13 cellular contexts compared by ENCODE assay signal in genomic region chr10:15504101-15504840, GRCh38.
A peak's percentile ranks its signal among the peaks of the same experiment; 100 is the strongest.
DNase-seq lines count a peak whose midpoint lies in the region; ATAC-seq, FAIRE-seq and TF ChIP-seq lines count a peak whose summit lies in the region.
"Had no signal": no experiment of that assay in that cellular context is flagged by ENCODE, and none has a peak within 500 bp of the region (broad histone marks: within the 10 kb centered on the region; RNA-seq: fewer than 3 reads in every experiment).

No MANE protein-coding gene starts in this region.

- CTCF ChIA-PET in GM10248 (lab: Yijun Ruan, JAX) = no interaction called here

- no peak for TF ChIP-seq POLR2A in H54 (IDR thresholded peaks at IDR 0.05; ENCODE audit: low read depth, low read length)

- TF ChIP-seq CTCF in GM10248 (IDR thresholded peaks at IDR 0.05; ENCODE audit: control extremely low read depth, extremely low read depth, low read depth, missing control alignments) (no peak), fibroblast of villous mesenchyme (IDR thresholded peaks at IDR 0.05; ENCODE audit: insufficient read depth, low read depth, low read length) (no peak)

- H3K36me3 ChIP-seq in SJSA1 = no peaks in the 10 kb centered on the region
- H3K36me3 ChIP-seq: heart left ventricle had no signal

- peak overlapping the region; percentile 79 for H3K27ac ChIP-seq in SJSA1

- no peaks in the 10 kb centered on the region for H3K27me3 ChIP-seq in SJSA1 (replicated peaks)
- H3K27me3 ChIP-seq: heart left ventricle had no signal

- H3K4me3 ChIP-seq in SJSA1 (peak overlapping the region; percentile 24), fibroblast of villous mesenchyme (ENCODE audit: low read depth, low read length) (no peak overlapping the region)

- ATAC-seq in HG02623 (IDR thresholded peaks at IDR 0.05; ENCODE audit: unreplicated experiment) = no peak

- POLR2A ChIA-PET in GM10248 (lab: Yijun Ruan, JAX) = no interaction called here

- H3K9me3 ChIP-seq in SJSA1 (replicated peaks) = peaks cover 2% of the 10 kb centered on the region; the same call in 1 of the 2 replicates

- DNase-seq in A172 (ENCODE audit: low spot score) = peak; percentile 6
- DNase-seq in GM10248 (ENCODE audit: extremely low spot score) = peak; percentile 17
- peak in 1 of 2 experiments; percentile 61 for DNase-seq in SJSA1 (ENCODE audit: low read depth in 1 of 2, low spot score in 2 of 2)
- peak; percentile 30 for DNase-seq in fibroblast of villous mesenchyme (ENCODE audit: low read depth)
- no peak for DNase-seq in NCI-H2107 treated with DMSO at 0.1 percent for 48 hours (lab: John Stamatoyannopoulos, UW; ENCODE audit: unreplicated experiment)
- DNase-seq in H54 (ENCODE audit: insufficient read length, low spot score) = no peak
- DNase-seq in inferior parietal cortex (ENCODE audit: extremely low spot score) = no peak
- DNase-seq: activated B cell treated with CpG ODN at 0.5 μM for 24 hours; activated gamma-delta T cell; CD4-positive, alpha-beta memory T cell; heart left ventricle; posterior cingulate gyrus had no signal

- FAIRE-seq in H54 (lab: Jason Lieb, UNC) = no peak

- H3K4me1 ChIP-seq in SJSA1 (replicated peaks) = peaks cover 10% of the 10 kb centered on the region

Comparison
In these comparisons a context has a peak if more than half of its experiments do, and no peak if none do; other contexts are left out.
1. DNase-seq: peak in A172 (single experiment), GM10248 (single experiment) and fibroblast of villous mesenchyme (single experiment); none in NCI-H2107 treated with DMSO at 0.1 percent for 48 hours (single experiment), H54 (single experiment) and inferior parietal cortex (single experiment).